ENCODE assay signal across 13 cellular contexts in genomic region chr4:73621357-73621756, GRCh38. TPM values are rescaled to one million over a fixed set of nuclear protein-coding genes. Genes with fewer than 3 reads are reported as not detected.
"Had no signal": no experiment of that assay in that cellular context is flagged by ENCODE, and none has a peak within 500 bp of the region (broad histone marks: within the 10 kb centered on the region; RNA-seq: fewer than 3 reads in every experiment).

No MANE protein-coding gene starts in this region.

- H3K36me3 Mint-ChIP-seq: activated naive CD8-positive, alpha-beta T cell treated with anti-CD3 and anti-CD28 coated beads for 36 hours had no signal

- DNase-seq: activated CD4-positive, alpha-beta T cell treated with anti-CD3 and anti-CD28 coated beads for 1 hour; activated CD4-positive, alpha-beta T cell treated with anti-CD3 and anti-CD28 coated beads, Interleukin-2, amount 50 U/mL, for 48 hours; activated gamma-delta T cell treated with Interleukin-2 at 50 U/mL for 16 hours; activated naive CD8-positive, alpha-beta T cell treated with anti-CD3 and anti-CD28 coated beads for 36 hours; activated T-cell treated with anti-CD3 and anti-CD28 coated beads, Interleukin-2, amount 50 U/mL, for 48 hours; heart left ventricle; left ventricle myocardium superior; mesendoderm; ovary; stimulated activated CD4-positive, alpha-beta T cell treated with anti-CD3 and anti-CD28 coated beads, Interleukin-2, amount 100 ng/mL, for 48 hours; stimulated activated naive CD4-positive, alpha-beta T cell treated with Interleukin-2 at 50 U/mL for 16 hours; T-helper 9 cell had no signal

- H3K27ac Mint-ChIP-seq: activated naive CD8-positive, alpha-beta T cell treated with anti-CD3 and anti-CD28 coated beads for 36 hours had no signal

- H3K4me3 Mint-ChIP-seq: activated naive CD8-positive, alpha-beta T cell treated with anti-CD3 and anti-CD28 coated beads for 36 hours; neural crest cell had no signal

- H3K36me3 ChIP-seq: heart left ventricle, ovary had no signal

- ATAC-seq: heart left ventricle, left ventricle myocardium superior had no signal

- H3K9me3 ChIP-seq: heart left ventricle, ovary had no signal

- H3K9me3 Mint-ChIP-seq: activated naive CD8-positive, alpha-beta T cell treated with anti-CD3 and anti-CD28 coated beads for 36 hours; neural crest cell had no signal

- H3K4me3 ChIP-seq: heart left ventricle, ovary had no signal

- H3K27ac ChIP-seq: heart left ventricle, ovary had no signal

- H3K27me3 ChIP-seq: ovary had no signal

RNA-seq across cellular contexts. Expression of gene RASSF6, which starts 1.1 kb away (rescaled TPM):
- total RNA-seq: activated naive CD8-positive, alpha-beta T cell treated with anti-CD3 and anti-CD28 coated beads for 36 hours; left ventricle myocardium superior; neural crest cell had no signal
- polyA plus RNA-seq: heart left ventricle had no signal
